ENCODE assay signal across 1 cellular context in genomic region chr10:48377751-48378585, GRCh38.
TF ChIP-seq lines count a peak whose summit lies in the region.

No MANE protein-coding gene starts in this region.

TF ChIP-seq in WTC11, 78 proteins besides CTCF, POLR2A, EP300 and RAD21 (continued from another document):
- no peak for TF ChIP-seq ZNF281 (CRISPR knock-in tag; IDR thresholded peaks at IDR 0.05)
- TF ChIP-seq JAZF1 (CRISPR knock-in tag; IDR thresholded peaks at IDR 0.05), result no peak
- TF ChIP-seq, protein P1, sequence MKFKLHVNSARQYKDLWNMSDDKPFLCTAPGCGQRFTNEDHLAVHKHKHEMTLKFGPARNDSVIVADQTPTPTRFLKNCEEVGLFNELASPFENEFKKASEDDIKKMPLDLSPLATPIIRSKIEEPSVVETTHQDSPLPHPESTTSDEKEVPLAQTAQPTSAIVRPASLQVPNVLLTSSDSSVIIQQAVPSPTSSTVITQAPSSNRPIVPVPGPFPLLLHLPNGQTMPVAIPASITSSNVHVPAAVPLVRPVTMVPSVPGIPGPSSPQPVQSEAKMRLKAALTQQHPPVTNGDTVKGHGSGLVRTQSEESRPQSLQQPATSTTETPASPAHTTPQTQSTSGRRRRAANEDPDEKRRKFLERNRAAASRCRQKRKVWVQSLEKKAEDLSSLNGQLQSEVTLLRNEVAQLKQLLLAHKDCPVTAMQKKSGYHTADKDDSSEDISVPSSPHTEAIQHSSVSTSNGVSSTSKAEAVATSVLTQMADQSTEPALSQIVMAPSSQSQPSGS (CRISPR knock-in tag; IDR thresholded peaks at IDR 0.05; ENCODE audit: borderline replicate concordance, low read depth), result no peak
- TF ChIP-seq SOX15 (CRISPR knock-in tag; IDR thresholded peaks at IDR 0.05), result no peak
- no peak for TF ChIP-seq TP53 (CRISPR knock-in tag; IDR thresholded peaks at IDR 0.05)
